Comparison of ENCODE assay signal across 5 cellular contexts in genomic region chrX:64698317-64698716, GRCh38.
"Had no signal": no experiment of that assay in that cellular context is flagged by ENCODE, and none has a peak within 500 bp of the region (broad histone marks: within the 10 kb centered on the region; RNA-seq: fewer than 3 reads in every experiment).

No MANE protein-coding gene starts in this region.

- H3K4me3 ChIP-seq: K562 had no signal

- DNase-seq: IMR-90, KBM-7, KG1 had no signal

- H3K27ac ChIP-seq: HL-60 had no signal
